In genomic region chr2:121124330-121124729, GRCh38 we compare ENCODE assay signal across 8 cellular contexts.
"Had no signal": no experiment of that assay in that cellular context is flagged by ENCODE, and none has a peak within 500 bp of the region (broad histone marks: within the 10 kb centered on the region; RNA-seq: fewer than 3 reads in every experiment).

No MANE protein-coding gene starts in this region.

- H3K4me3 Mint-ChIP-seq: GM23338, H9, IgD-negative memory B cell had no signal

- ATAC-seq: GM23338, HepG2 had no signal

- FAIRE-seq: H1, H54, HepG2 had no signal

- H3K27me3 Mint-ChIP-seq: IgD-negative memory B cell had no signal

- H3K27ac ChIP-seq: HL-60 had no signal

- H3K4me3 ChIP-seq: GM23338 had no signal

- H3K9me3 Mint-ChIP-seq: GM23338, IgD-negative memory B cell had no signal

- DNase-seq: H9, HCEC 1CT had no signal

- H3K27ac Mint-ChIP-seq: GM23338, H9, IgD-negative memory B cell had no signal

- H3K36me3 Mint-ChIP-seq: IgD-negative memory B cell had no signal
